Comparison of ENCODE assay signal across 5 cellular contexts in genomic region chr4:112876316-112876715, GRCh38.
"Had no signal": no experiment of that assay in that cellular context is flagged by ENCODE, and none has a peak within 500 bp of the region (broad histone marks: within the 10 kb centered on the region; RNA-seq: fewer than 3 reads in every experiment).

No MANE protein-coding gene starts in this region.

- DNase-seq: HCEC 1CT, IMR-90, KG1 had no signal

- ATAC-seq: K562 had no signal

- H3K4me3 ChIP-seq: K562 had no signal

- FAIRE-seq: HTR-8/SVneo, K562 had no signal
